Comparison of ENCODE assay signal across 19 cellular contexts in the genomic region with DNA sequence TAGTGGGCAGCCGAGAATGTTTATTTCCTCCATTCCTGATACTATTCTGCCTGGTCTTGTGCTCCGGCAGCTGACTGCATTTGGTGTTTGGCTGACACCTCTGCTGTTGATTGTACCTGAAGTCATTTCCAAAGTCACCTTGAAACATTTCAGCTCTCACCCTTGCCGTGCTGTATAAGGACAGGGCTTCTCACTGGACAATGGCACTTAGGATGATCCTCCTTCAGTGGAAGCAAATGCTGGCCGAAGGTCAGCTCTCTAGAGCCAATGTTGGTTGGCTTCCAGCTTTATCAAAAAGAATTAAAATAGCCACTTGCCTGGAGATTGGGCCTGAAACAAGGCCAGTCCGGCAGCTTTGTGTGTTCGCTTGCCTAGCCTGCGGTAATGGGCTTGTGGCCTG. TPM values are rescaled to one million over a fixed set of nuclear protein-coding genes. Genes with fewer than 3 reads are reported as not detected.
DNase-seq lines count a peak whose midpoint lies in the region; ATAC-seq and TF ChIP-seq lines count a peak whose summit lies in the region.
"Had no signal": no experiment of that assay in that cellular context is flagged by ENCODE, and none has a peak within 500 bp of the region (broad histone marks: within the 10 kb centered on the region; RNA-seq: fewer than 3 reads in every experiment).

No MANE protein-coding gene starts in this region.

- H3K9me3 Mint-ChIP-seq in activated T-cell treated with anti-CD3 and anti-CD28 coated beads, Interleukin-2, amount 50 U/mL, for 24 hours: no peaks in the 10 kb centered on the region
- H3K9me3 Mint-ChIP-seq: activated CD4-positive, alpha-beta T cell treated with anti-CD3 and anti-CD28 coated beads, Interleukin-2, amount 10 ng/mL, durations not matched to agents 7 days and 5 days; naive B cell had no signal

- no peak for TF ChIP-seq EP300 in transverse colon (IDR thresholded peaks at IDR 0.05; ENCODE audit: low read depth)

- no peak overlapping the region for H3K27ac Mint-ChIP-seq in activated T-cell treated with anti-CD3 and anti-CD28 coated beads, Interleukin-2, amount 50 U/mL, for 24 hours
- H3K27ac Mint-ChIP-seq: activated CD4-positive, alpha-beta T cell treated with anti-CD3 and anti-CD28 coated beads, Interleukin-2, amount 10 ng/mL, durations not matched to agents 7 days and 5 days had no signal

- H3K27ac ChIP-seq in duodenal mucosa (ENCODE audit: low read depth, low read length): peak overlapping the region; percentile 47
- peak overlapping the region; percentile 8 to 35 for H3K27ac ChIP-seq in prostate gland
- H3K27ac ChIP-seq in transverse colon: peak overlapping the region; percentile 8 to 61 (median 57)
- H3K27ac ChIP-seq: HL-60, suprapubic skin had no signal

- intact Hi-C loops in left ventricle myocardium superior (cut with micrococcal nuclease) (no loop called here), prostate gland (cut with DNase I) (loop anchor here (10.0 kb wide), 1 partner anchor 466 kb away; no protein-coding TSS in a partner anchor), transverse colon (cut with DNase I; ENCODE audit: low total_unique reads) (no loop called here)

- H3K27me3 ChIP-seq in duodenal mucosa (ENCODE audit: control insufficient read depth in 1 of 2, insufficient read depth in 2 of 2, low read length in 2 of 2): no peaks in the 10 kb centered on the region
- H3K27me3 ChIP-seq in prostate gland (replicated peaks; ENCODE audit: insufficient read depth): no peaks in the 10 kb centered on the region
- H3K27me3 ChIP-seq in transverse colon: no peaks in the 10 kb centered on the region
- H3K27me3 ChIP-seq: suprapubic skin had no signal

- in situ Hi-C loops in transverse colon (cut with MboI; ENCODE audit: low pct_ligation_motif_present in 1 of 4, low pct_unique_long_range_greater_than_20kb in 1 of 4, low sequenced_read_pairs in 3 of 4): no loop called here

- TF ChIP-seq POLR2A in prostate gland (IDR thresholded peaks at IDR 0.05) (no peak), transverse colon (IDR thresholded peaks at IDR 0.05) (no peak)

- H3K27me3 Mint-ChIP-seq in activated T-cell treated with anti-CD3 and anti-CD28 coated beads, Interleukin-2, amount 50 U/mL, for 24 hours: no peaks in the 10 kb centered on the region
- H3K27me3 Mint-ChIP-seq: activated CD4-positive, alpha-beta T cell treated with anti-CD3 and anti-CD28 coated beads, Interleukin-2, amount 10 ng/mL, durations not matched to agents 7 days and 5 days; naive B cell had no signal

- TF ChIP-seq CTCF in prostate gland (IDR thresholded peaks at IDR 0.05): no peak
- no peak for TF ChIP-seq CTCF in transverse colon (IDR thresholded peaks at IDR 0.05)

- no peaks in the 10 kb centered on the region for H3K9me3 ChIP-seq in duodenal mucosa (ENCODE audit: control insufficient read depth in 1 of 2, low read length in 2 of 2)
- H3K9me3 ChIP-seq in prostate gland: no peaks in the 10 kb centered on the region
- H3K9me3 ChIP-seq in transverse colon: no peaks in the 10 kb centered on the region
- H3K9me3 ChIP-seq: suprapubic skin had no signal

- H3K4me3 Mint-ChIP-seq in activated T-cell treated with anti-CD3 and anti-CD28 coated beads, Interleukin-2, amount 50 U/mL, for 24 hours: no peak overlapping the region
- H3K4me3 Mint-ChIP-seq: activated CD4-positive, alpha-beta T cell treated with anti-CD3 and anti-CD28 coated beads, Interleukin-2, amount 10 ng/mL, durations not matched to agents 7 days and 5 days; naive B cell had no signal

- H3K4me3 ChIP-seq in duodenal mucosa (ENCODE audit: low read depth in 1 of 2, low read length in 2 of 2) (no peak overlapping the region), prostate gland (no peak overlapping the region), transverse colon (no peak overlapping the region)
- H3K4me3 ChIP-seq: suprapubic skin had no signal

- H3K4me1 ChIP-seq in duodenal mucosa (ENCODE audit: control insufficient read depth in 1 of 2, insufficient read depth in 2 of 2, low read length in 2 of 2): peaks cover 0 to 18% of the 10 kb centered on the region in 2 donors
- peaks cover 7% of the 10 kb centered on the region for H3K4me1 ChIP-seq in prostate gland (replicated peaks)
- peaks cover 4 to 32% (median 12%) of the 10 kb centered on the region in 4 donors for H3K4me1 ChIP-seq in transverse colon

- DNase-seq in left ventricle myocardium superior: peak; percentile 43
- no peak for DNase-seq in prostate gland (ENCODE audit: low spot score)
- no peak for DNase-seq in transverse colon
- DNase-seq in NCI-H226: no peak
- DNase-seq in activated T-cell treated with anti-CD3 and anti-CD28 coated beads, Interleukin-2, amount 50 U/mL, for 24 hours: no peak
- DNase-seq: activated CD4-positive, alpha-beta T cell treated with anti-CD3 and anti-CD28 coated beads, Interleukin-2, amount 10 ng/mL, durations not matched to agents 7 days and 5 days; DND-41; IMR-90; naive B cell; NCI-H1417; NCI-H2171; NCI-H774; stimulated activated CD4-positive, alpha-beta T cell treated with anti-CD3 and anti-CD28 coated beads, Interleukin-4, amount 100 ng/mL, for 4 hours; T-helper 1 cell had no signal

- no peaks in the 10 kb centered on the region for H3K36me3 Mint-ChIP-seq in activated T-cell treated with anti-CD3 and anti-CD28 coated beads, Interleukin-2, amount 50 U/mL, for 24 hours (ENCODE audit: low read depth)

- peak; percentile 76 for ATAC-seq in left ventricle myocardium superior
- no peak for ATAC-seq in HG03342 (IDR thresholded peaks at IDR 0.05; ENCODE audit: unreplicated experiment)
- ATAC-seq: HCT116 had no signal

- 63% methylated on average over 7 of the region's 7 CpGs for WGBS in prostate gland
- 86 to 100% methylated on average over 1 to 7 of the region's 7 CpGs for whole genome bisulfite sequencing in transverse colon (ENCODE audit: low coverage in 1 of 2), 2 donors

- peaks cover 5% of the 10 kb centered on the region for H3K4me1 Mint-ChIP-seq in activated T-cell treated with anti-CD3 and anti-CD28 coated beads, Interleukin-2, amount 50 U/mL, for 24 hours (ENCODE audit: low read depth)

- no peak overlapping the region for H3K9ac ChIP-seq in duodenal mucosa (ENCODE audit: low read depth in 1 of 2, low read length in 2 of 2)

- H3K36me3 ChIP-seq in duodenal mucosa (ENCODE audit: control insufficient read depth in 1 of 2, insufficient read depth in 2 of 2, low read length in 2 of 2): peaks cover 7 to 11% of the 10 kb centered on the region in 2 donors
- H3K36me3 ChIP-seq in prostate gland: no peaks in the 10 kb centered on the region
- H3K36me3 ChIP-seq in transverse colon: no peaks in the 10 kb centered on the region
- H3K36me3 ChIP-seq: suprapubic skin had no signal

RNA-seq across cellular contexts. Expression of a gene that starts 44.0 kb away (rescaled TPM):
- 177 TPM for total RNA-seq in left ventricle myocardium superior
- 10 to 100 TPM; 52.5 to 63.3 TPM for total RNA-seq in prostate gland
- 100 to 1,000 TPM in 2 of 4 donors, 10 to 100 TPM in 2; 69.5 to 132 (median 93.6) TPM for total RNA-seq in transverse colon
